ENCODE assay signal across 8 cellular contexts in the genomic region with DNA sequence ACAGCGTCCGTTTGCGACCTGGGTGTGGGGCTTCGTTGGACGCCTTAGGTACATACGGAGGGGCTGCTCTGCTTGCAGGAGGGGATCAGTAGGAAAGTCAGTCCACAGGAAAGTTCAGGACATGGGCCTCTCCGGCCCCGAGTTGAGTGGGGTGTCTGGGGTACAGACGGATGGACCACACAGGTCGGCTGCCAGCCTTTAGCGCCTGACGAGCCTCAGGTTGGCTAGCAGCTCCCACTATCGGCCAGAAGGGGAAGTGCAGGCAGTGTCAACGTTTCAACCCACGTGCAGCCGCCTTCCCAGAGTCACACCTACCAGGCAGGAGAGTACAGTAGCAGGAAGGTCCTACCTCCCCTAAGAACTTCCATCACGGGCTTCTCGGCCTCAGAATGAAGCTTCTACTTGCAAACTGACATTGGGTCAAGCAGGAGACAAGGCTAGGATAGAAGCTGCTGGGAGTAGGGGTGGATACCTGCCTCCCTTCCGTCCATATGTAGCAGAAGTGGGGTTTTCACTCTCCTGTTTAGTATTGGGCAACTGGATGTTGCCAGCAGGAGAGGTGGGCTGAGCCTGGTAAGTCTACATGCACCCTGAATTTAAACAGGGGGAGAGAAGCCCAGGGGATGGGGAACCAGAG.
DNase-seq lines count a peak whose midpoint lies in the region; ATAC-seq and TF ChIP-seq lines count a peak whose summit lies in the region.

No MANE protein-coding gene starts in this region.

- TF ChIP-seq CTCF in fibroblast of mammary gland (conservative IDR thresholded peaks at IDR 0.05; ENCODE audit: control insufficient read depth, insufficient read depth, low read depth, low read length) (peak; percentile 98), nephron progenitor cell (IDR thresholded peaks at IDR 0.05) (peak; percentile 98)

- peak; percentile 54 for DNase-seq in ACHN
- DNase-seq in NOMO-1 treated with DMSO at 0.1 percent for 48 hours (lab: John Stamatoyannopoulos, UW; ENCODE audit: unreplicated experiment) = peak; percentile 41
- peak; percentile 63 for DNase-seq in activated T-cell treated with anti-CD3 and anti-CD28 coated beads for 24 hours (ENCODE audit: low read depth)
- peak; percentile 59 for DNase-seq in fibroblast of mammary gland (ENCODE audit: low read depth)
- peak; percentile 79 for DNase-seq in nephron progenitor cell
- DNase-seq in substantia nigra (lab: John Stamatoyannopoulos, UW) = peak in 32 of 49 donors; percentile 11 to 65 (median 32)

- peaks cover 12% of the 10 kb centered on the region for H3K4me1 Mint-ChIP-seq in nephron progenitor cell

- no peak overlapping the region for H3K4me3 ChIP-seq in fibroblast of mammary gland (ENCODE audit: control insufficient read depth, low read depth, low read length)

- ATAC-seq in GM18517 (IDR thresholded peaks at IDR 0.05; ENCODE audit: unreplicated experiment) = peak; percentile 42
- peak; percentile 58 for ATAC-seq in HG03342 (IDR thresholded peaks at IDR 0.05; ENCODE audit: unreplicated experiment)

- peak overlapping the region; percentile 50 for H3K4me3 Mint-ChIP-seq in nephron progenitor cell

- H3K36me3 Mint-ChIP-seq in nephron progenitor cell (ENCODE audit: low read depth) = no peaks in the 10 kb centered on the region

- H3K9me3 Mint-ChIP-seq in nephron progenitor cell = no peaks in the 10 kb centered on the region

- H3K27me3 Mint-ChIP-seq in nephron progenitor cell (ENCODE audit: low read depth, poor library complexity) = peaks cover 22% of the 10 kb centered on the region

- H3K27ac Mint-ChIP-seq in nephron progenitor cell = no peak overlapping the region

- no peak overlapping the region for H3K27ac ChIP-seq in substantia nigra (ENCODE audit: low read depth, low read length, poor library complexity, severe bottlenecking)

- in situ Hi-C loops in ACHN (cut with HindIII; ENCODE audit: low pct_ligation_motif_present, low pct_unique_long_range_greater_than_20kb, low sequenced_read_pairs) = no loop called here
